ENCODE assay signal across 9 cellular contexts in the genomic region with DNA sequence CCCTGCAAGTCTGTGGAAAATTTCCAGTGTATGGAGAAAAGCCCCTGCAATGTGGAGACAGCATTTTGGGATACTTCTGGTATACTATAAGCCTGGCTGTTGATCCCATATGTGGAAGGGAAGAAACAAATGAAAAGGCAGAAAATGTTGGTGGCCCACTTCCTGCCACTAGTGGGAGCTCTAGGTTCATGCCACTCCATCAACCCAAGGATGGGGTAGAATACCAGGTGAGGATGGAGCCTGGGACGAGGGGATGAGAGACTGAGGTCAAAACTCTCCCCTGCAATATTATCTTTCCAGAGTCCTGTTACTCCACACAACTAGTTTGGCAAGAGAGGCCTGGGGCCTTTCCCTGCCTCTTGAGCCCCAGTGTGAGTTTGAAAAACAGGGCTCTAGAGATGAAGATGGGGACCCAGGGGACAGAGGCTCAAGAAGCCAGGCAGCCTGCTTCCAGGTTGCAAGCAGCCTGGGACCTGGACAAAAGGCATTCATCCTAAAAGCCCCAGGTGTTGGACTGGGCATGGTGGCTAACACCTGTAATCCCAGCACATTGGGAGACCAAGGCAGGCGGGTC. TPM values are rescaled to one million over a fixed set of nuclear protein-coding genes. Genes with fewer than 3 reads are reported as not detected.
DNase-seq lines count a peak whose midpoint lies in the region; ATAC-seq and TF ChIP-seq lines count a peak whose summit lies in the region.
"Had no signal": no experiment of that assay in that cellular context is flagged by ENCODE, and none has a peak within 500 bp of the region (broad histone marks: within the 10 kb centered on the region; RNA-seq: fewer than 3 reads in every experiment).

No MANE protein-coding gene starts in this region.

- ATAC-seq in HG02678 (IDR thresholded peaks at IDR 0.05; ENCODE audit: unreplicated experiment) = no peak

- H3K4me1 ChIP-seq in Peyer's patch = no peaks in the 10 kb centered on the region

- no peak for TF ChIP-seq POLR2A in Peyer's patch (IDR thresholded peaks at IDR 0.05)

- no peak overlapping the region for H3K27ac ChIP-seq in Peyer's patch

- no peaks in the 10 kb centered on the region for H3K27me3 ChIP-seq in Peyer's patch

- no peaks in the 10 kb centered on the region for H3K9me3 ChIP-seq in Peyer's patch

- peak; percentile 41 for DNase-seq in stimulated activated CD4-positive, alpha-beta T cell treated with anti-CD3 and anti-CD28 coated beads, Interleukin-15, amount 100 ng/mL, for 24 hours
- DNase-seq in stimulated activated CD4-positive, alpha-beta T cell treated with anti-CD3 and anti-CD28 coated beads, Interleukin-12 subunit alpha, Interleukin-12 subunit beta, amount 100 ng/mL, for 4 hours = no peak
- DNase-seq in Peyer's patch = no peak
- peak; percentile 11 for DNase-seq in fibroblast of mammary gland (ENCODE audit: low read depth)
- DNase-seq in NCI-H2227 treated with DMSO at 0.1 percent for 48 hours (lab: John Stamatoyannopoulos, UW) = no peak
- no peak for DNase-seq in ecto neural progenitor cell (ENCODE audit: low spot score)
- no peak for DNase-seq in NCI-H1048 (lab: John Stamatoyannopoulos, UW)
- DNase-seq: activated B cell treated with CpG ODN at 0.5 μM for 24 hours had no signal

- TF ChIP-seq CTCF in Peyer's patch (IDR thresholded peaks at IDR 0.05) = peak in 4 of 6 experiments; percentile 37 to 54 (median 46)
- TF ChIP-seq CTCF in fibroblast of mammary gland (conservative IDR thresholded peaks at IDR 0.05; ENCODE audit: control insufficient read depth, insufficient read depth, low read depth, low read length) = peak; percentile 70

- no peaks in the 10 kb centered on the region for H3K36me3 ChIP-seq in Peyer's patch

- no peak overlapping the region for H3K4me3 ChIP-seq in Peyer's patch
- no peak overlapping the region for H3K4me3 ChIP-seq in fibroblast of mammary gland (ENCODE audit: control insufficient read depth, low read depth, low read length)

RNA-seq across cellular contexts. Expression of a gene that starts 31.9 kb away (rescaled TPM):
- total RNA-seq in Peyer's patch = not detected
- total RNA-seq: activated B cell treated with CpG ODN at 0.5 μM for 24 hours had no signal

Comparison
In these comparisons a context has a peak if more than half of its experiments do, and no peak if none do; other contexts are left out.
1. DNase-seq: peak in stimulated activated CD4-positive, alpha-beta T cell treated with anti-CD3 and anti-CD28 coated beads, Interleukin-15, amount 100 ng/mL, for 24 hours (single experiment) and fibroblast of mammary gland (single experiment); none in stimulated activated CD4-positive, alpha-beta T cell treated with anti-CD3 and anti-CD28 coated beads, Interleukin-12 subunit alpha, Interleukin-12 subunit beta, amount 100 ng/mL, for 4 hours (single experiment), Peyer's patch (0 of 3), NCI-H2227 treated with DMSO at 0.1 percent for 48 hours (single experiment), ecto neural progenitor cell (single experiment) and NCI-H1048 (single experiment).